In genomic region chr11:7987560-7987883, GRCh38 we compare ENCODE assay signal across 9 cellular contexts. TPM values are rescaled to one million over a fixed set of nuclear protein-coding genes. Genes with fewer than 3 reads are reported as not detected.
A peak's percentile ranks its signal among the peaks of the same experiment; 100 is the strongest.
DNase-seq lines count a peak whose midpoint lies in the region; ATAC-seq, FAIRE-seq and TF ChIP-seq lines count a peak whose summit lies in the region.
"Not testable (repeated sequence)": the region's sequence is repeated elsewhere in the genome, so short reads cannot be mapped to it uniquely, and the experiment has no call there.
"Had no signal": no experiment of that assay in that cellular context is flagged by ENCODE, and none has a peak within 500 bp of the region (broad histone marks: within the 10 kb centered on the region; RNA-seq: fewer than 3 reads in every experiment).

No MANE protein-coding gene starts in this region.

- H3K4me1 Mint-ChIP-seq in activated CD4-positive, alpha-beta T cell treated with anti-CD3 and anti-CD28 coated beads, Interleukin-2, amount 10 ng/mL, durations not matched to agents 24 days and 14 days = peaks cover 23% of the 10 kb centered on the region

- not testable (repeated sequence) for H3F3A ChIP-seq in smooth muscle cell (ENCODE audit: low read depth)

- peaks cover 28% of the 10 kb centered on the region for H3K36me3 Mint-ChIP-seq in activated CD4-positive, alpha-beta T cell treated with anti-CD3 and anti-CD28 coated beads, Interleukin-2, amount 10 ng/mL, durations not matched to agents 24 days and 14 days (ENCODE audit: low read depth)

- H3K4me2 ChIP-seq in smooth muscle cell = peak overlapping the region; percentile 100

- WGBS in heart left ventricle, 4 donors = 0 to 1% (median 0%) methylated on average over 6 to 10 of the region's 13 CpGs
- 0% methylated on average over 13 of the region's 13 CpGs for WGBS in smooth muscle cell (ENCODE audit: low lambda C conversion rate)

- ATAC-seq in GM21367 (IDR thresholded peaks at IDR 0.05; ENCODE audit: unreplicated experiment) = peak; percentile 1
- not testable (repeated sequence) for ATAC-seq in heart left ventricle

- H3K27ac ChIP-seq in A673 (ENCODE audit: low read depth, low read length, poor library complexity, severe bottlenecking) = peak overlapping the region; percentile 76
- H3K27ac ChIP-seq in KOPT-K1 (ENCODE audit: low read depth, low read length, poor library complexity, severe bottlenecking) = peak overlapping the region; percentile 53
- peak overlapping the region in 11 of 12 donors; percentile 15 to 82 (median 67) for H3K27ac ChIP-seq in heart left ventricle
- H3K27ac ChIP-seq in muscle layer of colon (ENCODE audit: low read depth, low read length) = peak overlapping the region; percentile 81
- H3K27ac ChIP-seq in smooth muscle cell (ENCODE audit: low read depth) = not testable (repeated sequence)

- H3K27ac Mint-ChIP-seq in activated CD4-positive, alpha-beta T cell treated with anti-CD3 and anti-CD28 coated beads, Interleukin-2, amount 10 ng/mL, durations not matched to agents 24 days and 14 days = peak overlapping the region; percentile 95

- not testable (repeated sequence) for H3K9me3 Mint-ChIP-seq in activated CD4-positive, alpha-beta T cell treated with anti-CD3 and anti-CD28 coated beads, Interleukin-2, amount 10 ng/mL, durations not matched to agents 24 days and 14 days

- peaks cover 33% of the 10 kb centered on the region for H4K20me1 ChIP-seq in smooth muscle cell (ENCODE audit: low read depth)

- H3K79me2 ChIP-seq in smooth muscle cell (ENCODE audit: low read depth) = peaks cover 34% of the 10 kb centered on the region

- POLR2A ChIA-PET in A673 (lab: Charles Lee; ENCODE audit: low non-redundant PET) = not testable (repeated sequence)

- not testable (repeated sequence) for H3K27me3 ChIP-seq in A673 (replicated peaks; ENCODE audit: insufficient read depth, low read depth, low read length, poor library complexity); bronchial epithelial cell (ENCODE audit: control insufficient read depth, insufficient read depth, low read length); heart left ventricle; muscle layer of colon (ENCODE audit: control insufficient read depth in 1 of 2, insufficient read depth in 2 of 2, low read length in 2 of 2); smooth muscle cell (ENCODE audit: low read depth)

- H2AFZ ChIP-seq in smooth muscle cell (ENCODE audit: low read depth) = peak overlapping the region; percentile 18

- not testable (repeated sequence) for H3K27me3 Mint-ChIP-seq in activated CD4-positive, alpha-beta T cell treated with anti-CD3 and anti-CD28 coated beads, Interleukin-2, amount 10 ng/mL, durations not matched to agents 24 days and 14 days

- BruUV-seq in A673 (replicated peaks; lab: Mats Ljungman, UMichigan) = not testable (repeated sequence)

- not testable (repeated sequence) for H3K36me3 ChIP-seq in A673 (ENCODE audit: insufficient read depth, low read length, poor library complexity, severe bottlenecking); bronchial epithelial cell (ENCODE audit: control insufficient read depth, insufficient read depth, low read length); smooth muscle cell (ENCODE audit: low read depth)
- H3K36me3 ChIP-seq in KOPT-K1 (ENCODE audit: insufficient read depth, low read length) (peaks cover 40% of the 10 kb centered on the region), heart left ventricle (peaks cover 0 to 31% (median 23%) of the 10 kb centered on the region in 9 donors), muscle layer of colon (ENCODE audit: insufficient read depth, low read length) (peaks cover 29% of the 10 kb centered on the region)

- intact Hi-C loops in A673 (cut with micrococcal nuclease; ENCODE audit: unreplicated experiment) = not testable (repeated sequence)
- intact Hi-C loops in activated CD4-positive, alpha-beta T cell treated with anti-CD3 and anti-CD28 coated beads, Interleukin-2, amount 10 ng/mL, durations not matched to agents 24 days and 14 days (cut with micrococcal nuclease) = loop anchor here (1.0 to 5.0 kb wide), 5 partner anchors 31 to 1305 kb away; partner anchors contain the start of genes MRPL17, RPL27A, TMEM9B and TRIM66
- intact Hi-C loops in heart left ventricle (cut with DNase I) = loop anchor here (2.0 to 10.0 kb wide), 8 partner anchors 95 to 893 kb away; partner anchors contain the start of gene PPFIBP2 (in 1 of the 10)

- H3K4me3 ChIP-seq in A673 (ENCODE audit: low read depth, low read length, poor library complexity, severe bottlenecking) = peak overlapping the region; percentile 89
- H3K4me3 ChIP-seq in bronchial epithelial cell (ENCODE audit: low read depth, low read length) = peak overlapping the region; percentile 50
- H3K4me3 ChIP-seq in heart left ventricle = peak overlapping the region; percentile 64 to 93 (median 74)
- H3K4me3 ChIP-seq in muscle layer of colon (ENCODE audit: low read depth in 1 of 2, low read length in 2 of 2) = peak overlapping the region; percentile 78 to 97
- peak overlapping the region; percentile 95 for H3K4me3 ChIP-seq in smooth muscle cell

- TF ChIP-seq POLR2A in heart left ventricle (IDR thresholded peaks at IDR 0.05) = not testable (repeated sequence)

- not testable (repeated sequence) for DNase-seq in A673 (ENCODE audit: low spot score); activated CD4-positive, alpha-beta T cell treated with anti-CD3 and anti-CD28 coated beads, Interleukin-2, amount 10 ng/mL, durations not matched to agents 24 days and 14 days; bronchial epithelial cell (ENCODE audit: low read depth); heart left ventricle; smooth muscle cell (lab: John Stamatoyannopoulos, UW; ENCODE audit: unreplicated experiment)

- not testable (repeated sequence) for FAIRE-seq in bronchial epithelial cell (lab: Jason Lieb, UNC)

- H3K4me1 ChIP-seq in A673 (ENCODE audit: insufficient read depth, low read length, poor library complexity, severe bottlenecking) = not testable (repeated sequence)
- H3K4me1 ChIP-seq in heart left ventricle (peaks cover 9 to 36% (median 25%) of the 10 kb centered on the region in 12 donors), muscle layer of colon (ENCODE audit: insufficient read depth, low read length) (peaks cover 24% of the 10 kb centered on the region), smooth muscle cell (ENCODE audit: low read depth) (peaks cover 11% of the 10 kb centered on the region)

- H3K9me3 ChIP-seq in A673 (ENCODE audit: low read depth, low read length, poor library complexity, severe bottlenecking); KOPT-K1 (ENCODE audit: insufficient read depth, low read length, poor library complexity, severe bottlenecking); heart left ventricle; muscle layer of colon (ENCODE audit: low read length); smooth muscle cell (replicated peaks; ENCODE audit: low read depth): not testable (repeated sequence)

- TF ChIP-seq CTCF in A673 (conservative IDR thresholded peaks at IDR 0.05; ENCODE audit: low read depth, low read length); bronchial epithelial cell (IDR thresholded peaks at IDR 0.05; ENCODE audit: insufficient read depth, low read length, severe bottlenecking); heart left ventricle (IDR thresholded peaks at IDR 0.05); smooth muscle cell (IDR thresholded peaks at IDR 0.05; ENCODE audit: borderline replicate concordance, insufficient read depth, poor library complexity, severe bottlenecking): not testable (repeated sequence)

- CTCF ChIA-PET in A673 (lab: Charles Lee) = interaction anchor here (0.6 to 1.0 kb wide), 3 partner anchors 92 to 112 kb away, joined by 3 to 6 read pairs (median 3); no protein-coding TSS in a partner anchor

- H3K9ac ChIP-seq in muscle layer of colon (ENCODE audit: low read length) (peak overlapping the region; percentile 70), smooth muscle cell (ENCODE audit: low read depth) (peak overlapping the region; percentile 95)

- peak overlapping the region; percentile 95 for H3K4me3 Mint-ChIP-seq in activated CD4-positive, alpha-beta T cell treated with anti-CD3 and anti-CD28 coated beads, Interleukin-2, amount 10 ng/mL, durations not matched to agents 24 days and 14 days

RNA-seq across cellular contexts. Expression of gene EIF3F, which starts 0.4 kb away (rescaled TPM):
- total RNA-seq in A673 (2021) = 146 and 151 TPM in 2 replicates
- 224 and 226 TPM in 2 replicates for total RNA-seq in activated CD4-positive, alpha-beta T cell treated with anti-CD3 and anti-CD28 coated beads, Interleukin-2, amount 10 ng/mL, durations not matched to agents 24 days and 14 days
- total RNA-seq in bronchial epithelial cell = 183 and 222 TPM in 2 replicates
- 100 to 1,000 TPM; 134 to 181 (median 147) TPM for total RNA-seq in heart left ventricle
- 100 to 1,000 TPM; 103 to 434 TPM for polyA plus RNA-seq in heart left ventricle
- total RNA-seq in smooth muscle cell = 169 and 199 TPM in 2 replicates
- 148 and 158 TPM in 2 replicates for polyA plus RNA-seq in smooth muscle cell

RNA-seq across cellular contexts. Expression of gene NLRP10, which starts 22.3 kb away (rescaled TPM):
- not detected in 2 replicates for total RNA-seq in A673 (2021)
- total RNA-seq in activated CD4-positive, alpha-beta T cell treated with anti-CD3 and anti-CD28 coated beads, Interleukin-2, amount 10 ng/mL, durations not matched to agents 24 days and 14 days = not detected in 2 replicates
- under 0.01 and 3.1 TPM in 2 replicates for total RNA-seq in bronchial epithelial cell
- total RNA-seq in heart left ventricle = not detected
- polyA plus RNA-seq in heart left ventricle = not detected
- 0.13 and 0.81 TPM in 2 replicates for total RNA-seq in smooth muscle cell
- polyA plus RNA-seq in smooth muscle cell = 0.59 TPM in 1 of 2 replicates, not detected in the other
- total RNA-seq: activated CD8-positive, alpha-beta memory T cell treated with anti-CD3 and anti-CD28 coated beads for 36 hours had no signal

RNA-seq across cellular contexts. Expression of gene OR10A3, which starts 46.0 kb away (rescaled TPM):
- total RNA-seq in A673 (2021) = not detected in 2 replicates
- not detected in 2 replicates for total RNA-seq in activated CD4-positive, alpha-beta T cell treated with anti-CD3 and anti-CD28 coated beads, Interleukin-2, amount 10 ng/mL, durations not matched to agents 24 days and 14 days
- total RNA-seq in bronchial epithelial cell = not detected in 2 replicates
- not detected for total RNA-seq in heart left ventricle
- polyA plus RNA-seq in heart left ventricle = not detected
- total RNA-seq in smooth muscle cell = not detected in 2 replicates
- not detected in 2 replicates for polyA plus RNA-seq in smooth muscle cell
- total RNA-seq: activated CD8-positive, alpha-beta memory T cell treated with anti-CD3 and anti-CD28 coated beads for 36 hours had no signal

RNA-seq across cellular contexts. Expression of gene OR10A6, which starts 56.5 kb away (rescaled TPM):
- total RNA-seq in A673 (2021) (not detected in 2 replicates), bronchial epithelial cell (not detected in 2 replicates), heart left ventricle (not detected), smooth muscle cell (0.31 TPM in 1 of 2 replicates, not detected in the other)
- not detected in 2 replicates for total RNA-seq in activated CD4-positive, alpha-beta T cell treated with anti-CD3 and anti-CD28 coated beads, Interleukin-2, amount 10 ng/mL, durations not matched to agents 24 days and 14 days
- polyA plus RNA-seq in heart left ventricle (not detected), smooth muscle cell (not detected in 2 replicates)
- total RNA-seq: activated CD8-positive, alpha-beta memory T cell treated with anti-CD3 and anti-CD28 coated beads for 36 hours had no signal
